20 cellular contexts compared by ENCODE assay signal in the genomic region with DNA sequence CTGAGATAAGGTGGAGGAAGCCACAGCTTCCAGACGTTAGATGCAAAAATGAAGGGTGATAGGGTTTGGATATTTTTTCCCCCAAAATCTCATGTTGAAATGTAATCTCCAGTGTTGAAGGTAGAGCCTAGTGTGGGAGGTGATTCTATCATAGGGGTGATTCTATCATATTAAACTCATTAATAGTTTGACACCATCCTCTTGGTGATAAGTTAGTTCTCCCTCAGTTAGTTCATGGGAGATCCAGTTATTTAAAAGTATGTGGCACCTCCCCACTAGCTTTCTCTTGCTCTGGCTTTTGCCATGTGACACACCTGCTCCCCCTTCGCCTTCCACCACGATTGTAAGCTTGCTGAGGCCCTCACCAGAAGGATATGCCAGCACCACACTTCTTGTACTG.
"Had no signal": no experiment of that assay in that cellular context is flagged by ENCODE, and none has a peak within 500 bp of the region (broad histone marks: within the 10 kb centered on the region; RNA-seq: fewer than 3 reads in every experiment).

No MANE protein-coding gene starts in this region.

- DNase-seq: colonic mucosa; cortex of kidney; dorsolateral prefrontal cortex; effector CD4-positive, alpha-beta T cell; effector memory CD4-positive, alpha-beta T cell; foreskin keratinocyte; heart left ventricle; hypothalamus; left cardiac atrium; left lung; left ventricle myocardium superior; lower lobe of right lung; mesenchymal stem cell; mucosa of descending colon; naive B cell had no signal

- H3K27ac ChIP-seq: colonic mucosa, dorsolateral prefrontal cortex, esophagus muscularis mucosa, foreskin keratinocyte, gastroesophageal sphincter, heart left ventricle, hepatocyte, left lung, lower lobe of right lung had no signal

- H3K4me1 Mint-ChIP-seq: mesothelial cell of epicardium had no signal

- H3K4me1 ChIP-seq: colonic mucosa, esophagus muscularis mucosa, foreskin keratinocyte, gastroesophageal sphincter, heart left ventricle, left lung, lower lobe of right lung had no signal

- H3K4me3 ChIP-seq: colonic mucosa, dorsolateral prefrontal cortex, esophagus muscularis mucosa, gastroesophageal sphincter, heart left ventricle, hepatocyte, left lung, lower lobe of right lung, mucosa of descending colon had no signal

- ATAC-seq: foreskin keratinocyte, gastroesophageal sphincter, heart left ventricle, left cardiac atrium, left lung, left ventricle myocardium superior, lower lobe of right lung, mucosa of descending colon had no signal

- H3K36me3 ChIP-seq: colonic mucosa, esophagus muscularis mucosa, gastroesophageal sphincter, heart left ventricle, left lung, lower lobe of right lung had no signal

- H3K9me3 ChIP-seq: colonic mucosa, esophagus muscularis mucosa, gastroesophageal sphincter, heart left ventricle, left lung, lower lobe of right lung, mucosa of descending colon had no signal

- H3K27me3 Mint-ChIP-seq: dendritic cell treated with granulocyte-macrophage colony-stimulating factor and Interleukin-4, amounts not matched to agents 40 ng/mL and 50 ng/mL, for 4 days had no signal

- H3K36me3 Mint-ChIP-seq: mesothelial cell of epicardium, naive B cell had no signal

- H3K4me3 Mint-ChIP-seq: dendritic cell treated with granulocyte-macrophage colony-stimulating factor and Interleukin-4, amounts not matched to agents 40 ng/mL and 50 ng/mL, for 4 days; mesothelial cell of epicardium; naive B cell had no signal

- H3K9me3 Mint-ChIP-seq: dendritic cell treated with granulocyte-macrophage colony-stimulating factor and Interleukin-4, amounts not matched to agents 40 ng/mL and 50 ng/mL, for 4 days; mesothelial cell of epicardium; naive B cell had no signal

- H3K27me3 ChIP-seq: colonic mucosa, dorsolateral prefrontal cortex, esophagus muscularis mucosa, foreskin keratinocyte, gastroesophageal sphincter, heart left ventricle, hepatocyte, left lung had no signal

- H3K27ac Mint-ChIP-seq: dendritic cell treated with granulocyte-macrophage colony-stimulating factor and Interleukin-4, amounts not matched to agents 40 ng/mL and 50 ng/mL, for 4 days; mesothelial cell of epicardium; naive B cell had no signal
